Comparison of ENCODE assay signal across 2 cellular contexts in genomic region chrX:2474963-2475726, GRCh38.
A peak's percentile ranks its signal among the peaks of the same experiment; 100 is the strongest.
TF ChIP-seq lines count a peak whose summit lies in the region.

No MANE protein-coding gene starts in this region.

TF ChIP-seq in Ishikawa, 13 proteins besides CTCF, POLR2A, EP300 and RAD21 (continued from another document):
- TF ChIP-seq, protein P1, sequence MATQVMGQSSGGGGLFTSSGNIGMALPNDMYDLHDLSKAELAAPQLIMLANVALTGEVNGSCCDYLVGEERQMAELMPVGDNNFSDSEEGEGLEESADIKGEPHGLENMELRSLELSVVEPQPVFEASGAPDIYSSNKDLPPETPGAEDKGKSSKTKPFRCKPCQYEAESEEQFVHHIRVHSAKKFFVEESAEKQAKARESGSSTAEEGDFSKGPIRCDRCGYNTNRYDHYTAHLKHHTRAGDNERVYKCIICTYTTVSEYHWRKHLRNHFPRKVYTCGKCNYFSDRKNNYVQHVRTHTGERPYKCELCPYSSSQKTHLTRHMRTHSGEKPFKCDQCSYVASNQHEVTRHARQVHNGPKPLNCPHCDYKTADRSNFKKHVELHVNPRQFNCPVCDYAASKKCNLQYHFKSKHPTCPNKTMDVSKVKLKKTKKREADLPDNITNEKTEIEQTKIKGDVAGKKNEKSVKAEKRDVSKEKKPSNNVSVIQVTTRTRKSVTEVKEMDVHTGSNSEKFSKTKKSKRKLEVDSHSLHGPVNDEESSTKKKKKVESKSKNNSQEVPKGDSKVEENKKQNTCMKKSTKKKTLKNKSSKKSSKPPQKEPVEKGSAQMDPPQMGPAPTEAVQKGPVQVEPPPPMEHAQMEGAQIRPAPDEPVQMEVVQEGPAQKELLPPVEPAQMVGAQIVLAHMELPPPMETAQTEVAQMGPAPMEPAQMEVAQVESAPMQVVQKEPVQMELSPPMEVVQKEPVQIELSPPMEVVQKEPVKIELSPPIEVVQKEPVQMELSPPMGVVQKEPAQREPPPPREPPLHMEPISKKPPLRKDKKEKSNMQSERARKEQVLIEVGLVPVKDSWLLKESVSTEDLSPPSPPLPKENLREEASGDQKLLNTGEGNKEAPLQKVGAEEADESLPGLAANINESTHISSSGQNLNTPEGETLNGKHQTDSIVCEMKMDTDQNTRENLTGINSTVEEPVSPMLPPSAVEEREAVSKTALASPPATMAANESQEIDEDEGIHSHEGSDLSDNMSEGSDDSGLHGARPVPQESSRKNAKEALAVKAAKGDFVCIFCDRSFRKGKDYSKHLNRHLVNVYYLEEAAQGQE (IDR thresholded peaks at IDR 0.05; ENCODE audit: low read depth) = no peak
- TF ChIP-seq TAF1 (IDR thresholded peaks at IDR 0.05; ENCODE audit: low read depth) = no peak
- peak; percentile 71 for TF ChIP-seq NFIC (IDR thresholded peaks at IDR 0.05)

TF ChIP-seq in H1, 55 proteins besides CTCF, POLR2A, EP300 and RAD21 (continued from another document):
- TF ChIP-seq TBP (IDR thresholded peaks at IDR 0.05; ENCODE audit: low read depth, low read length) (no peak), KDM5A (IDR thresholded peaks at IDR 0.05; ENCODE audit: low read length) (no peak), CBX8 (IDR thresholded peaks at IDR 0.05; ENCODE audit: borderline replicate concordance, low read depth, low read length) (no peak), RXRA (IDR thresholded peaks at IDR 0.05; ENCODE audit: insufficient read depth, low read depth, low read length) (no peak), SP4 (IDR thresholded peaks at IDR 0.05; ENCODE audit: low read length) (no peak), CREB1 (IDR thresholded peaks at IDR 0.05) (no peak), KDM1A (IDR thresholded peaks at IDR 0.05; ENCODE audit: borderline replicate concordance, low read length) (0 out of 2 replicates have a peak, but pooled peaks have one; percentile 12), CBX5 (IDR thresholded peaks at IDR 0.05; ENCODE audit: low read depth, low read length) (no peak), CHD7 (IDR thresholded peaks at IDR 0.05; ENCODE audit: insufficient replicate concordance, low read length) (no peak), YY1 (IDR thresholded peaks at IDR 0.05; ENCODE audit: low read depth, low read length) (no peak; the same call in 1 of the 2 replicates), POLR2AphosphoS5 (IDR thresholded peaks at IDR 0.05; ENCODE audit: low read depth, low read length) (no peak), TCF12 (IDR thresholded peaks at IDR 0.05; ENCODE audit: low read depth, low read length) (no peak), HDAC6 (IDR thresholded peaks at IDR 0.05; ENCODE audit: low read depth, low read length) (no peak), SIN3A (conservative IDR thresholded peaks at IDR 0.05 in 1 of 2, IDR thresholded peaks at IDR 0.05 in 1 of 2; ENCODE audit: low read depth in 1 of 2, low read length in 2 of 2) (no peak), GABPA (IDR thresholded peaks at IDR 0.05; ENCODE audit: borderline replicate concordance, insufficient read depth, low read length) (no peak)
- TF ChIP-seq, protein P2, sequence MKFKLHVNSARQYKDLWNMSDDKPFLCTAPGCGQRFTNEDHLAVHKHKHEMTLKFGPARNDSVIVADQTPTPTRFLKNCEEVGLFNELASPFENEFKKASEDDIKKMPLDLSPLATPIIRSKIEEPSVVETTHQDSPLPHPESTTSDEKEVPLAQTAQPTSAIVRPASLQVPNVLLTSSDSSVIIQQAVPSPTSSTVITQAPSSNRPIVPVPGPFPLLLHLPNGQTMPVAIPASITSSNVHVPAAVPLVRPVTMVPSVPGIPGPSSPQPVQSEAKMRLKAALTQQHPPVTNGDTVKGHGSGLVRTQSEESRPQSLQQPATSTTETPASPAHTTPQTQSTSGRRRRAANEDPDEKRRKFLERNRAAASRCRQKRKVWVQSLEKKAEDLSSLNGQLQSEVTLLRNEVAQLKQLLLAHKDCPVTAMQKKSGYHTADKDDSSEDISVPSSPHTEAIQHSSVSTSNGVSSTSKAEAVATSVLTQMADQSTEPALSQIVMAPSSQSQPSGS (IDR thresholded peaks at IDR 0.05; ENCODE audit: low read length) = no peak
